Comparison of ENCODE assay signal across 9 cellular contexts in genomic region chr7:149714081-149714909, GRCh38. TPM values are rescaled to one million over a fixed set of nuclear protein-coding genes. Genes with fewer than 3 reads are reported as not detected.
DNase-seq lines count a peak whose midpoint lies in the region; ATAC-seq and TF ChIP-seq lines count a peak whose summit lies in the region.
"Had no signal": no experiment of that assay in that cellular context is flagged by ENCODE, and none has a peak within 500 bp of the region (broad histone marks: within the 10 kb centered on the region; RNA-seq: fewer than 3 reads in every experiment).

No MANE protein-coding gene starts in this region.

- H3K4me3 Mint-ChIP-seq in activated CD4-positive, alpha-beta T cell treated with anti-CD3 and anti-CD28 coated beads, Interleukin-2, amount 10 ng/mL, durations not matched to agents 7 days and 5 days: peak overlapping the region; percentile 84

- H3K9me3 Mint-ChIP-seq in activated CD4-positive, alpha-beta T cell treated with anti-CD3 and anti-CD28 coated beads, Interleukin-2, amount 10 ng/mL, durations not matched to agents 7 days and 5 days: peaks cover 21% of the 10 kb centered on the region

- peaks cover 5% of the 10 kb centered on the region for H3K27me3 Mint-ChIP-seq in activated CD4-positive, alpha-beta T cell treated with anti-CD3 and anti-CD28 coated beads, Interleukin-2, amount 10 ng/mL, durations not matched to agents 7 days and 5 days

- CTCF ChIA-PET in activated CD4-positive, alpha-beta T cell treated with anti-CD3 and anti-CD28 coated beads, Interleukin-2, amount 10 ng/mL, durations not matched to agents 7 days and 5 days (lab: Charles Lee): interaction anchor here (0.9 to 1.0 kb wide), 2 partner anchors 10 to 89 kb away, joined by 3 to 5 read pairs; no protein-coding TSS in a partner anchor

- DNase-seq in AG08396 (ENCODE audit: low spot score) (peak; percentile 98), NCI-H460 (ENCODE audit: extremely low read depth, low read depth) (peak; percentile 84), cortex of kidney (lab: John Stamatoyannopoulos, UW) (peak; percentile 73), left lobe of liver (ENCODE audit: low spot score) (peak; percentile 88)
- DNase-seq in activated CD4-positive, alpha-beta T cell treated with anti-CD3 and anti-CD28 coated beads, Interleukin-2, amount 10 ng/mL, durations not matched to agents 7 days and 5 days: peak; percentile 91
- DNase-seq in stimulated activated CD4-positive, alpha-beta T cell treated with anti-CD3 and anti-CD28 coated beads, Interleukin-1b, Interleukin-23, amount 100 ng/mL, for 4 hours (ENCODE audit: low read depth in 2 of 2): peak; percentile 96 to 98

- POLR2A ChIA-PET in activated CD4-positive, alpha-beta T cell treated with anti-CD3 and anti-CD28 coated beads, Interleukin-2, amount 10 ng/mL, durations not matched to agents 7 days and 5 days (lab: Charles Lee): no interaction called here

- peak; percentile 93 for ATAC-seq in HG03196 (IDR thresholded peaks at IDR 0.05; ENCODE audit: unreplicated experiment)
- ATAC-seq in left lobe of liver: peak; percentile 98
- ATAC-seq: HCT116 had no signal

- peaks cover 7% of the 10 kb centered on the region for H3K36me3 Mint-ChIP-seq in activated CD4-positive, alpha-beta T cell treated with anti-CD3 and anti-CD28 coated beads, Interleukin-2, amount 10 ng/mL, durations not matched to agents 7 days and 5 days (ENCODE audit: low read depth)

- in situ Hi-C loops in GM18951 (cut with MboI; ENCODE audit: low sequenced_read_pairs, unreplicated experiment): no loop called here

- H3K4me1 Mint-ChIP-seq in activated CD4-positive, alpha-beta T cell treated with anti-CD3 and anti-CD28 coated beads, Interleukin-2, amount 10 ng/mL, durations not matched to agents 7 days and 5 days: peaks cover 22% of the 10 kb centered on the region

- peak overlapping the region; percentile 78 for H3K27ac Mint-ChIP-seq in activated CD4-positive, alpha-beta T cell treated with anti-CD3 and anti-CD28 coated beads, Interleukin-2, amount 10 ng/mL, durations not matched to agents 7 days and 5 days

- TF ChIP-seq POLR2A in GM18951 (IDR thresholded peaks at IDR 0.05; ENCODE audit: extremely low read depth, insufficient read depth, insufficient read length): peak; percentile 16

RNA-seq across cellular contexts. Expression of gene ZNF467, which starts 59.1 kb away (rescaled TPM):
- total RNA-seq in NCI-H460 (2014; rRNA removed; shearing (Covaris generic)): 3.3 TPM in 2 replicates
- 3.7 and 6.5 TPM in 2 replicates for polyA plus RNA-seq in NCI-H460 (2014; cell fraction: nucleus; rRNA removed)
- total RNA-seq in activated CD4-positive, alpha-beta T cell treated with anti-CD3 and anti-CD28 coated beads, Interleukin-2, amount 10 ng/mL, durations not matched to agents 7 days and 5 days: under 1 TPM; 0.15 to 0.32 TPM
- 18.9 TPM for total RNA-seq in left lobe of liver

Comparison
In these comparisons a context has a peak if more than half of its experiments do, and no peak if none do; other contexts are left out.
1. Peak in every context shown above with its lines: DNase-seq and ATAC-seq.